ENCODE assay signal across 9 cellular contexts in the genomic region with DNA sequence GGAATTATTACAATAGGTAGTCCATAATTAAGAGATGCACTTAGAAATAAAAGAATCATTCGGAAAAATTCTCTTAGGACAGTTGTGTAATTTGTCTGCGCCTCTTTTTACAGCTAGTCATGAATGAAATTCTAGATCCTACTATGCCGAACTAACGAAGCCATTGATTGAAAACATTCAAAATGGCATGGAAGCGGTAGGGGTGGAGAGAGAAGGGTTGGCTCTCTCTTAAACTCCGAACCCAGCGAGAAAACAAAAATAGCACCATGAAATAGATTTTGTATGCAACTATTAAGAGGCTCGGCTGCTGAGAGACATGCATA. TPM values are rescaled to one million over a fixed set of nuclear protein-coding genes. Genes with fewer than 3 reads are reported as not detected.
DNase-seq lines count a peak whose midpoint lies in the region; ATAC-seq, FAIRE-seq and TF ChIP-seq lines count a peak whose summit lies in the region.
"Had no signal": no experiment of that assay in that cellular context is flagged by ENCODE, and none has a peak within 500 bp of the region (broad histone marks: within the 10 kb centered on the region; RNA-seq: fewer than 3 reads in every experiment).

No MANE protein-coding gene starts in this region.

- no peaks in the 10 kb centered on the region for H3F3A ChIP-seq in PC-3 (ENCODE audit: low read length, unreplicated experiment)

- H3K4me1 ChIP-seq in PC-3 (ENCODE audit: insufficient read depth, low read length), result peaks cover 25% of the 10 kb centered on the region

- H2AFZ ChIP-seq in PC-3 (ENCODE audit: low read length), result peak overlapping the region; percentile 97

- H3K36me3 Mint-ChIP-seq in osteocyte (ENCODE audit: unreplicated experiment), result no peaks in the 10 kb centered on the region

- TSS peak; percentile 36 for BruUV-seq in PC-3 (replicated peaks; lab: Mats Ljungman, UMichigan)

- H3K9me3 Mint-ChIP-seq in osteocyte (ENCODE audit: unreplicated experiment), result no peaks in the 10 kb centered on the region

- H4K20me1 ChIP-seq in PC-3 (ENCODE audit: low read length), result peaks cover 7% of the 10 kb centered on the region; the same call in 1 of the 2 replicates

- peak overlapping the region; percentile 94 for H3K4me2 ChIP-seq in PC-3 (ENCODE audit: low read length)

- H3K79me2 ChIP-seq in PC-3 (ENCODE audit: low read length), result peaks cover 54% of the 10 kb centered on the region

- H3K4me3 ChIP-seq in PC-3 (ENCODE audit: low read length) (peak overlapping the region; percentile 98), epithelial cell of esophagus (ENCODE audit: low read length) (peak overlapping the region; percentile 95)

- peak overlapping the region; percentile 99 for H3K27ac Mint-ChIP-seq in osteocyte (ENCODE audit: unreplicated experiment)

- POLR2A ChIA-PET in PC-3 (lab: Charles Lee; ENCODE audit: unreplicated experiment), result no interaction called here

- no peak for FAIRE-seq in RCC 7860 (lab: Jason Lieb, UNC)
- FAIRE-seq: TTC549 had no signal

- no peak for DNase-seq in PC-3
- no peak for DNase-seq in epithelial cell of esophagus (ENCODE audit: low read depth)
- DNase-seq in osteocyte (ENCODE audit: extremely low spot score, unreplicated experiment), result no peak
- no peak for DNase-seq in HK-2 (ENCODE audit: unreplicated experiment)
- DNase-seq in head of caudate nucleus, result no peak
- no peak for DNase-seq in cerebellar cortex (ENCODE audit: low spot score)
- no peak for DNase-seq in RCC 7860 (ENCODE audit: low spot score)

- H3K27ac ChIP-seq in PC-3 (ENCODE audit: low read length), result peak overlapping the region; percentile 58; the same call in 1 of the 2 replicates

- H3K9me2 ChIP-seq in PC-3 (replicated peaks; ENCODE audit: low read length), result no peaks in the 10 kb centered on the region

- peak overlapping the region; percentile 69 for H3K9ac ChIP-seq in PC-3 (ENCODE audit: low read length)

- ATAC-seq in GM18907 (IDR thresholded peaks at IDR 0.05; ENCODE audit: unreplicated experiment) (peak; percentile 4), PC-3 (no peak)

- H3K36me3 ChIP-seq in PC-3 (ENCODE audit: low read depth, low read length), result no peaks in the 10 kb centered on the region

- no peaks in the 10 kb centered on the region for H3K27me3 ChIP-seq in PC-3 (ENCODE audit: low read length)

- H3K27me3 Mint-ChIP-seq in osteocyte (ENCODE audit: unreplicated experiment), result no peaks in the 10 kb centered on the region

- no peaks in the 10 kb centered on the region for H3K9me3 ChIP-seq in PC-3 (ENCODE audit: low read length)

- TF ChIP-seq CTCF in PC-3 (conservative IDR thresholded peaks at IDR 0.05; ENCODE audit: low read depth, low read length) (no peak), epithelial cell of esophagus (IDR thresholded peaks at IDR 0.05; ENCODE audit: insufficient read depth, low read depth, low read length, missing control alignments) (no peak), osteocyte (IDR thresholded peaks at IDR 0.05) (no peak)

- CTCF ChIA-PET in PC-3 (lab: Charles Lee), result no interaction called here

- peak overlapping the region; percentile 99 for H3K4me3 Mint-ChIP-seq in osteocyte (ENCODE audit: unreplicated experiment)

- peaks cover 27% of the 10 kb centered on the region for H3K4me1 Mint-ChIP-seq in osteocyte (ENCODE audit: unreplicated experiment)

- intact Hi-C loops in PC-3 (cut with micrococcal nuclease), result loop anchor here (5.0 to 10.0 kb wide), 3 partner anchors 73 to 249 kb away; partner anchors contain the start of gene GTF3C3
- intact Hi-C loops in head of caudate nucleus (cut with DNase I), result loop anchor here (10.0 kb wide), 2 partner anchors 59 to 149 kb away; no protein-coding TSS in a partner anchor

RNA-seq across cellular contexts. Expression of gene PGAP1, which starts 1.1 kb away (rescaled TPM):
- total RNA-seq in PC-3 (2014; rRNA removed) (3.5 and 4.5 TPM in 2 replicates), osteocyte (21.3 and 22.4 TPM in 2 replicates)
